Comparison of ENCODE assay signal across 1 cellular context in genomic region chr22:24555496-24556253, GRCh38.
TF ChIP-seq lines count a peak whose summit lies in the region.

TSS of gene SNRPD3 (plus strand) at chr22:24555999. CDS start at chr22:24557675, 1,676 bp downstream.

TF ChIP-seq in K562, 482 proteins besides CTCF, POLR2A, EP300 and RAD21 (continued from another document and continues in another):
- TF ChIP-seq ZC3H11A (IDR thresholded peaks at IDR 0.05; ENCODE audit: low read depth, low read length) (no peak), SIX5 (IDR thresholded peaks at IDR 0.05; ENCODE audit: borderline replicate concordance in 1 of 2, insufficient read depth in 1 of 2, low read depth in 1 of 2, low read length in 2 of 2) (0 out of 4 replicates have a peak, but pooled peaks of 1 of the 2 experiments have one; percentile 26), NFRKB (IDR thresholded peaks at IDR 0.05; ENCODE audit: low read depth) (peak; percentile 82), THAP12 (CRISPR knock-in tag; IDR thresholded peaks at IDR 0.05) (no peak), NR3C1 (CRISPR knock-in tag; IDR thresholded peaks at IDR 0.05) (no peak), ETV1 (tag; conservative IDR thresholded peaks at IDR 0.05; ENCODE audit: low read depth) (peak; percentile 87), RNF219 (CRISPR knock-in tag; IDR thresholded peaks at IDR 0.05) (no peak), CHCHD3 (CRISPR knock-in tag; IDR thresholded peaks at IDR 0.05) (no peak), ZNF124 (CRISPR knock-in tag; IDR thresholded peaks at IDR 0.05) (no peak), ZNF121 (CRISPR knock-in tag; conservative IDR thresholded peaks at IDR 0.05) (no peak), CEBPG (CRISPR knock-in tag; IDR thresholded peaks at IDR 0.05) (no peak), CEBPG (tag; conservative IDR thresholded peaks at IDR 0.05 in 1 of 2, IDR thresholded peaks at IDR 0.05 in 1 of 2) (no peak), ZNF311 (CRISPR knock-in tag; IDR thresholded peaks at IDR 0.05) (no peak), NCOR1 (IDR thresholded peaks at IDR 0.05) (peak; percentile 15; the same call in 1 of the 2 replicates), ZFP30 (CRISPR knock-in tag; IDR thresholded peaks at IDR 0.05; ENCODE audit: borderline replicate concordance) (no peak), MEF2A (IDR thresholded peaks at IDR 0.05; ENCODE audit: control insufficient read depth, low read depth, low read length) (no peak), BRCA1 (IDR thresholded peaks at IDR 0.05) (no peak), BRCA1 (CRISPR knock-in tag; IDR thresholded peaks at IDR 0.05) (no peak), TCF7 (IDR thresholded peaks at IDR 0.05; ENCODE audit: borderline replicate concordance) (no peak), SMARCC2 (IDR thresholded peaks at IDR 0.05; ENCODE audit: low read depth) (no peak), CBFA2T3 (IDR thresholded peaks at IDR 0.05) (no peak), HOMEZ (CRISPR knock-in tag; IDR thresholded peaks at IDR 0.05) (no peak), TCF15 (CRISPR knock-in tag; IDR thresholded peaks at IDR 0.05) (no peak), MTF1 (CRISPR knock-in tag; IDR thresholded peaks at IDR 0.05; ENCODE audit: borderline replicate concordance) (no peak), PHF8 (IDR thresholded peaks at IDR 0.05; ENCODE audit: borderline replicate concordance, low read length) (peak; percentile 80), MTA1 (IDR thresholded peaks at IDR 0.05; ENCODE audit: borderline replicate concordance) (peak; percentile 40; the same call in 1 of the 2 replicates), ASH1L (IDR thresholded peaks at IDR 0.05; ENCODE audit: borderline replicate concordance, low read depth, partially characterized antibody) (no peak), ERF (CRISPR knock-in tag; IDR thresholded peaks at IDR 0.05) (no peak), CREB3L1 (IDR thresholded peaks at IDR 0.05; ENCODE audit: borderline replicate concordance, low read depth) (peak; percentile 38; the same call in 1 of the 2 replicates), ETV5 (CRISPR knock-in tag; IDR thresholded peaks at IDR 0.05; ENCODE audit: low read depth) (peak; percentile 86), ZBTB33 (CRISPR knock-in tag; IDR thresholded peaks at IDR 0.05) (no peak), ELF4 (CRISPR knock-in tag; IDR thresholded peaks at IDR 0.05) (no peak), SETDB1 (IDR thresholded peaks at IDR 0.05; ENCODE audit: low read length) (no peak), ZC3H8 (IDR thresholded peaks at IDR 0.05) (no peak), ZBTB9 (CRISPR knock-in tag; IDR thresholded peaks at IDR 0.05) (peak; percentile 80; the same call in 1 of the 2 replicates), PRPF4 (IDR thresholded peaks at IDR 0.05; ENCODE audit: insufficient read depth, low read depth, low read length, poor library complexity, severe bottlenecking) (no peak), SMAD2 (IDR thresholded peaks at IDR 0.05; ENCODE audit: low read depth, low read length) (no peak), NEUROD1 (IDR thresholded peaks at IDR 0.05; ENCODE audit: borderline replicate concordance, low read depth, low read length, partially characterized antibody) (peak; percentile 73), TBL1XR1 (IDR thresholded peaks at IDR 0.05; ENCODE audit: low read length in 2 of 2) (no peak; a peak in 1 of 4 replicates), TOE1 (IDR thresholded peaks at IDR 0.05; ENCODE audit: borderline replicate concordance) (peak; percentile 89), TOE1 (CRISPR knock-in tag; IDR thresholded peaks at IDR 0.05; ENCODE audit: borderline replicate concordance, low read depth) (no peak), ZBTB2 (IDR thresholded peaks at IDR 0.05) (peak; percentile 54; the same call in 1 of the 2 replicates), NFE2L1 (tag; IDR thresholded peaks at IDR 0.05; ENCODE audit: borderline replicate concordance, low read depth) (no peak), RBFOX2 (IDR thresholded peaks at IDR 0.05; ENCODE audit: low read depth, low read length) (peak; percentile 93), ZSCAN32 (CRISPR knock-in tag; IDR thresholded peaks at IDR 0.05) (no peak), RAD51 (IDR thresholded peaks at IDR 0.05; ENCODE audit: borderline replicate concordance, low read depth) (no peak), SRSF1 (IDR thresholded peaks at IDR 0.05; ENCODE audit: low read depth, low read length) (no peak), FOSL1 (tag; conservative IDR thresholded peaks at IDR 0.05) (peak; percentile 57), MBD2 (IDR thresholded peaks at IDR 0.05; ENCODE audit: borderline replicate concordance, low read depth) (peak; percentile 10; the same call in 1 of the 2 replicates), IRF2 (CRISPR knock-in tag; IDR thresholded peaks at IDR 0.05) (no peak), DIDO1 (tag; IDR thresholded peaks at IDR 0.05; ENCODE audit: low read depth) (peak; percentile 83), STAT5B (CRISPR knock-in tag; IDR thresholded peaks at IDR 0.05) (no peak), ZNF24 (IDR thresholded peaks at IDR 0.05) (peak; percentile 53; the same call in 1 of the 2 replicates), TAF1 (IDR thresholded peaks at IDR 0.05; ENCODE audit: control insufficient read depth, extremely low read depth, insufficient read depth, low read length, severe bottlenecking) (peak; percentile 89), SAP30 (IDR thresholded peaks at IDR 0.05; ENCODE audit: borderline replicate concordance, insufficient read depth, low read depth, low read length, poor library complexity, severe bottlenecking) (no peak), TRIM28 (IDR thresholded peaks at IDR 0.05) (0 out of 2 replicates have a peak, but pooled peaks have one; percentile 45), HOXB6 (CRISPR knock-in tag; IDR thresholded peaks at IDR 0.05; ENCODE audit: borderline replicate concordance) (no peak), SAFB (IDR thresholded peaks at IDR 0.05; ENCODE audit: borderline replicate concordance, low read depth, low read length) (no peak), POLR3G (IDR thresholded peaks at IDR 0.05; ENCODE audit: extremely low read depth, insufficient read length, insufficient replicate concordance) (no peak), DPF2 (IDR thresholded peaks at IDR 0.05) (peak; percentile 37; the same call in 1 of the 2 replicates), KDM1A (IDR thresholded peaks at IDR 0.05) (no peak), GABPA (tag; conservative IDR thresholded peaks at IDR 0.05; ENCODE audit: low read depth) (peak; percentile 97), CAMTA2 (CRISPR knock-in tag; conservative IDR thresholded peaks at IDR 0.05) (no peak), NFE2 (IDR thresholded peaks at IDR 0.05; ENCODE audit: low read depth) (no peak)
